Comparison of ENCODE assay signal across 27 cellular contexts in the genomic region with DNA sequence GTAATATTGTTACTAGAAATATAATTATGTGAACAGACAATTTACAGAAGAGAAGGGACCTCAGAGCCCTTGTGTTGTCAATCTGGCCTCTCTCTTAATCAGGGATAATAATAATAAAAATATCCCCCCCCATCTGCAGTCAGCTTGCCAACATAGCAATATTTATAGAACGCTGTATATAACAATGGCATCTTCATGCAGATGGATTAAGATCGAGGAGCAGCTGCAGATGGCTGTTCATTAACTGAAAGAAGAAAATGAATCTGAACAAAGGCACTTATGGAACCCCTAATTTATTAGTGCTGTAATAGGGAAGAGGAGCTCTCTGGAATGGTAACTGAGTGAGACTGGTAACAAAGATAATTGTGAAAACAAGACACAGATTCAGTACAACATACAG.
"Had no signal": no experiment of that assay in that cellular context is flagged by ENCODE, and none has a peak within 500 bp of the region (broad histone marks: within the 10 kb centered on the region; RNA-seq: fewer than 3 reads in every experiment).

No MANE protein-coding gene starts in this region.

- H3K27ac ChIP-seq: gastroesophageal sphincter, hepatocyte, neural progenitor cell, parathyroid adenoma, psoas muscle, right atrium auricular region, spleen, testis, transverse colon had no signal

- H3K36me3 ChIP-seq: gastroesophageal sphincter, neural progenitor cell, right atrium auricular region, spleen, transverse colon had no signal

- H3K27me3 ChIP-seq: gastroesophageal sphincter, hepatocyte, neural progenitor cell, right atrium auricular region, spleen, testis, transverse colon had no signal

- H3K9me3 Mint-ChIP-seq: activated CD4-positive, alpha-beta memory T cell treated with anti-CD3 and anti-CD28 coated beads, Interleukin-2, amount 10 ng/mL, durations not matched to agents 7 days and 5 days; activated CD4-positive, alpha-beta T cell treated with anti-CD3 and anti-CD28 coated beads, Interleukin-2, amount 10 ng/mL, durations not matched to agents 24 days and 14 days; activated T-cell treated with anti-CD3 and anti-CD28 coated beads, Interleukin-2, amount 50 U/mL, for 4 hours; effector memory CD8-positive, alpha-beta T cell; naive thymus-derived CD8-positive, alpha-beta T cell; neural progenitor cell had no signal

- H3K27ac Mint-ChIP-seq: activated CD4-positive, alpha-beta memory T cell treated with anti-CD3 and anti-CD28 coated beads, Interleukin-2, amount 10 ng/mL, durations not matched to agents 7 days and 5 days; activated CD4-positive, alpha-beta T cell treated with anti-CD3 and anti-CD28 coated beads, Interleukin-2, amount 10 ng/mL, durations not matched to agents 24 days and 14 days; activated T-helper 17 cell treated with anti-CD3 and anti-CD28 coated beads, Interleukin-2, amount 50 U/mL, for 72 hours; effector memory CD8-positive, alpha-beta T cell; naive thymus-derived CD8-positive, alpha-beta T cell; neural progenitor cell had no signal

- H3K9me3 ChIP-seq: gastroesophageal sphincter, psoas muscle, right atrium auricular region, spleen, testis, transverse colon had no signal

- H3K4me3 ChIP-seq: gastroesophageal sphincter, hepatocyte, neural progenitor cell, psoas muscle, right atrium auricular region, spleen, testis, transverse colon had no signal

- H3K36me3 Mint-ChIP-seq: naive thymus-derived CD8-positive, alpha-beta T cell; neural progenitor cell had no signal

- ATAC-seq: activated T-cell treated with anti-CD3 and anti-CD28 coated beads, Interleukin-2, amount 50 U/mL, for 4 hours; activated T-helper 17 cell treated with anti-CD3 and anti-CD28 coated beads, Interleukin-2, amount 50 U/mL, for 72 hours; effector memory CD8-positive, alpha-beta T cell; gastroesophageal sphincter; left ventricle myocardium superior; naive thymus-derived CD8-positive, alpha-beta T cell; psoas muscle had no signal

- H3K4me1 ChIP-seq: gastroesophageal sphincter, neural progenitor cell, parathyroid adenoma, psoas muscle, right atrium auricular region, spleen, testis, transverse colon had no signal

- H3K4me1 Mint-ChIP-seq: neural progenitor cell had no signal

- H3K4me3 Mint-ChIP-seq: activated CD4-positive, alpha-beta memory T cell treated with anti-CD3 and anti-CD28 coated beads, Interleukin-2, amount 10 ng/mL, durations not matched to agents 7 days and 5 days; activated CD4-positive, alpha-beta T cell treated with anti-CD3 and anti-CD28 coated beads, Interleukin-2, amount 10 ng/mL, durations not matched to agents 24 days and 14 days; activated T-cell treated with anti-CD3 and anti-CD28 coated beads, Interleukin-2, amount 50 U/mL, for 4 hours; activated T-helper 17 cell treated with anti-CD3 and anti-CD28 coated beads, Interleukin-2, amount 50 U/mL, for 72 hours; effector memory CD8-positive, alpha-beta T cell; naive thymus-derived CD8-positive, alpha-beta T cell; neural progenitor cell had no signal

- H3K9ac ChIP-seq: neural progenitor cell, parathyroid adenoma had no signal

- DNase-seq: activated CD4-positive, alpha-beta memory T cell treated with anti-CD3 and anti-CD28 coated beads, Interleukin-2, amount 10 ng/mL, durations not matched to agents 7 days and 5 days; activated CD4-positive, alpha-beta T cell treated with anti-CD3 and anti-CD28 coated beads, Interleukin-2, amount 10 ng/mL, durations not matched to agents 24 days and 14 days; activated CD4-positive, CD25-positive, alpha-beta regulatory T cell treated with anti-CD3 and anti-CD28 coated beads, Interleukin-2, amount 50 U/mL, for 72 hours; activated CD8-positive, alpha-beta memory T cell treated with anti-CD3 and anti-CD28 coated beads, Interleukin-2, amount 50 U/mL, for 48 hours; activated gamma-delta T cell treated with Interleukin-2 at 50 U/mL for 16 hours; activated naive CD4-positive, alpha-beta T cell treated with anti-CD3 and anti-CD28 coated beads, Interleukin-2, amount 50 U/mL, for 16 hours; activated T-cell treated with anti-CD3 and anti-CD28 coated beads, Interleukin-2, amount 50 U/mL, for 4 hours; amniotic stem cell; caudate nucleus; cortex of kidney; effector memory CD8-positive, alpha-beta T cell; islet precursor cell; left ventricle myocardium superior; naive thymus-derived CD8-positive, alpha-beta T cell; occipital lobe; psoas muscle; spleen; stimulated activated CD4-positive, alpha-beta T cell treated with anti-CD3 and anti-CD28 coated beads, Interleukin-2, amount 100 ng/mL, for 48 hours; stimulated activated naive CD4-positive, alpha-beta T cell treated with Interleukin-2 at 50 U/mL for 16 hours; testis; transverse colon had no signal
